8 cellular contexts compared by ENCODE assay signal in the genomic region with DNA sequence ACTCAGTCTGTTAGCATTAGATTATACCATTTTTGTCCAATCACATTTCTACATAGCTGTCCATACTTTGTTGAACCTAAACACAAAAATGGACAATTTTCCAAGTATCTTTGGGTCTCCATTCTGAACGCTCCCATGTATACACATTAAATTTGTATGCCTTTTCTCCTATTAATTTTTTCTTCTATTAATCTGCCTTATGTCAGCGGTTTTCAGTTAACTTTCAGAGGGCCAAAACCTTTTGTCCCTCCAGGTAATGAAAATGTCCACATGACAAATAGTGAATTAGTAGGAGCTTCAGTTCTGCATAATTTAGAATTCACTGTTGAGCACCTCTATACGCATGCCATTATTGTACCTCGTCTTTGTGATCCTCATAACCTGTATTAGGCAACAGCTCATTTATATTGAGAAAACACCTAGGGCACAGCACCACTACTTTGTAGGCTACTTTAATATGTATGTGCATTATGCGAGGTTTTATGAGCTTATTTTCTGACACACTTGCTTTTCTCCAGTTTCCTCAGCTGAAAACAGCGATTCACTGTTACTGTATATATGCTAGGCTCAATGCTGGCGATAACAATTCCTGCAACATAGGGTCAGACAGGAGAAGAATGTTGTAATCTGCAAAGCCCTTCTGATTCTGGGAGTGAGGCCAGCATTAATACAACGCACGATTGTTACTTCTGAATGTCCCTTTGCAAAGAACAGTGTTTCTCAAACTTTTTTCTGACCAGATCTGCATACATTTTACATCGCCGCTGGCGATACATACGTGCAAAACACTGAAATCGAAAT. TPM values are rescaled to one million over a fixed set of nuclear protein-coding genes. Genes with fewer than 3 reads are reported as not detected.
A peak's percentile ranks its signal among the peaks of the same experiment; 100 is the strongest.
DNase-seq lines count a peak whose midpoint lies in the region; ATAC-seq, FAIRE-seq and TF ChIP-seq lines count a peak whose summit lies in the region.

No MANE protein-coding gene starts in this region.

- SMC1A ChIA-PET in GM12878 (lab: Charles Lee; ENCODE audit: uncharacterized antibody, unreplicated experiment) = interaction anchor here (0.9 to 1.0 kb wide), 2 partner anchors 14 to 84 kb away, joined by 3 read pairs; no protein-coding TSS in a partner anchor

- TF ChIP-seq CTCF in BE2C (IDR thresholded peaks at IDR 0.05; ENCODE audit: low read depth, low read length) (no peak), GM12878 (IDR thresholded peaks at IDR 0.05 in 2 of 3, conservative IDR thresholded peaks at IDR 0.05 in 1 of 3; ENCODE audit: control insufficient read depth in 2 of 3, extremely low read depth in 1 of 3, insufficient read depth in 1 of 3, low read depth in 3 of 3, low read length in 3 of 3) (no peak)

- H4K20me1 ChIP-seq in Karpas-422 (ENCODE audit: insufficient read depth, low read depth, low read length) (peaks cover 24% of the 10 kb centered on the region), GM12878 (ENCODE audit: control insufficient read depth, insufficient read depth) (no peaks in the 10 kb centered on the region)

- RAD21 ChIA-PET in GM12878 (lab: Charles Lee; ENCODE audit: unreplicated experiment) = no interaction called here

- no peaks in the 10 kb centered on the region for H3K27me3 ChIP-seq in BE2C
- H3K27me3 ChIP-seq in Karpas-422 (ENCODE audit: low read length) = no peaks in the 10 kb centered on the region; the same call in 1 of the 2 replicates
- H3K27me3 ChIP-seq in GM12878 (replicated peaks in 1 of 2; ENCODE audit: control insufficient read depth in 2 of 2, insufficient read depth in 2 of 2, low read length in 1 of 2) = no peaks in the 10 kb centered on the region

- H3K4me2 ChIP-seq in Karpas-422 (ENCODE audit: low read depth, low read length, poor library complexity, severe bottlenecking) (peak overlapping the region; percentile 96), GM12878 (ENCODE audit: control insufficient read depth, insufficient read depth) (peak overlapping the region; percentile 32)

- FAIRE-seq in GM12878 (lab: Jason Lieb, UNC) (no peak), islet of Langerhans (lab: Jason Lieb, UNC) (peak; percentile 72)

- no peaks in the 10 kb centered on the region; the same call in 1 of the 2 replicates for H3K4me1 ChIP-seq in BE2C
- peaks cover 47% of the 10 kb centered on the region for H3K4me1 ChIP-seq in Karpas-422 (ENCODE audit: low read length)
- no peaks in the 10 kb centered on the region for H3K4me1 ChIP-seq in GM12878 (ENCODE audit: control insufficient read depth, insufficient read depth, low read length)

- H3K9me2 ChIP-seq in Karpas-422 (replicated peaks; ENCODE audit: insufficient read depth, low read length) = no peaks in the 10 kb centered on the region

- ATAC-seq in GM12878 (no peak), HG03175 (IDR thresholded peaks at IDR 0.05; ENCODE audit: unreplicated experiment) (no peak)

- in situ Hi-C loops in GM12878 (cut with MboI) = no loop called here

- H3K9ac ChIP-seq in Karpas-422 (ENCODE audit: low read length) (peak overlapping the region; percentile 74), GM12878 (ENCODE audit: control insufficient read depth, insufficient read depth, low read length) (no peak overlapping the region)

- H3K36me3 ChIP-seq in BE2C (no peaks in the 10 kb centered on the region), Karpas-422 (ENCODE audit: insufficient read depth, low read length) (no peaks in the 10 kb centered on the region), GM12878 (ENCODE audit: control insufficient read depth in 2 of 2, insufficient read depth in 2 of 2, low read length in 1 of 2) (no peaks in the 10 kb centered on the region)

- DNase-seq in BE2C (no peak), Karpas-422 (no peak), GM12878 (ENCODE audit: low read depth, low spot score) (no peak)
- no peak for DNase-seq in stimulated activated CD4-positive, alpha-beta T cell treated with anti-CD3 and anti-CD28 coated beads, Interleukin-15, amount 100 ng/mL, for 24 hours
- no peak for DNase-seq in activated effector memory CD4-positive, alpha-beta T cell treated with Interleukin-2 at 50 U/mL for 16 hours

- H3K9me3 ChIP-seq in BE2C (no peaks in the 10 kb centered on the region), Karpas-422 (ENCODE audit: low read length) (no peaks in the 10 kb centered on the region), GM12878 (replicated peaks; ENCODE audit: control insufficient read depth, insufficient read depth, low read length) (no peaks in the 10 kb centered on the region)

- no TSS peak for BruUV-seq in GM12878 (replicated peaks; lab: Mats Ljungman, UMichigan)

- intact Hi-C loops in GM12878 (cut with micrococcal nuclease; ENCODE audit: unreplicated experiment) = loop anchor here (10.0 kb wide), 1 partner anchor 818 kb away; a partner anchor contains a TSS

- H3K4me3 ChIP-seq in BE2C (ENCODE audit: low read depth, low read length) = peak overlapping the region; percentile 71
- H3K4me3 ChIP-seq in Karpas-422 (ENCODE audit: low read length) = peak overlapping the region; percentile 90
- H3K4me3 ChIP-seq in GM12878 = peak overlapping the region; percentile 50; the same call in 1 of the 2 replicates

- H2AFZ ChIP-seq in Karpas-422 (ENCODE audit: low read length) = peak overlapping the region; percentile 40
- peak overlapping the region; percentile 90 for H2AFZ ChIP-seq in GM12878 (ENCODE audit: control insufficient read depth, low read depth, low read length)

- TF ChIP-seq POLR2A in GM12878 (IDR thresholded peaks at IDR 0.05; ENCODE audit: low read depth, low read length) = no peak

- TF ChIP-seq RAD21 in GM12878 (IDR thresholded peaks at IDR 0.05; ENCODE audit: insufficient read depth, low read depth, low read length) = no peak

- POLR2A ChIA-PET in GM12878 (lab: Charles Lee) = interaction anchor here (0.7 to 1.1 kb wide), 2 partner anchors 9 to 380 kb away, joined by 3 read pairs; no protein-coding TSS in a partner anchor

- no peak for TF ChIP-seq EP300 in GM12878 (IDR thresholded peaks at IDR 0.05; ENCODE audit: borderline replicate concordance in 1 of 2, control insufficient read depth in 1 of 2, low read depth in 2 of 2, low read length in 2 of 2)

- H3K27ac ChIP-seq in Karpas-422 (ENCODE audit: low read length) (no peak overlapping the region), GM12878 (ENCODE audit: control insufficient read depth, insufficient read depth) (no peak overlapping the region), temporal lobe (ENCODE audit: low read depth, low read length) (peak overlapping the region; percentile 95)

- 59% methylated on average over 14 of the region's 14 CpGs for WGBS in GM12878 (ENCODE audit: insufficient coverage, insufficient replicate concordance, low lambda C conversion rate, missing lambda C conversion rate)

- CTCF ChIA-PET in GM12878 (lab: Yijun Ruan, JAX) = interaction anchor here (0.5 to 1.3 kb wide), 3 partner anchors 23 to 414 kb away, joined by 3 to 4 read pairs (median 4); no protein-coding TSS in a partner anchor

- H3K79me2 ChIP-seq in Karpas-422 (ENCODE audit: low read length) = peaks cover 10% of the 10 kb centered on the region
- H3K79me2 ChIP-seq in GM12878 (ENCODE audit: control insufficient read depth, insufficient read depth, low read length) = peaks cover 9% of the 10 kb centered on the region

TF ChIP-seq in GM12878, 131 proteins besides CTCF, POLR2A, EP300 and RAD21 (continues in another document):
- TF ChIP-seq DPF2 (IDR thresholded peaks at IDR 0.05) (no peak), ZSCAN29 (IDR thresholded peaks at IDR 0.05) (no peak), SMAD1 (IDR thresholded peaks at IDR 0.05; ENCODE audit: low read depth, partially characterized antibody) (no peak)
- TF ChIP-seq, protein P1, sequence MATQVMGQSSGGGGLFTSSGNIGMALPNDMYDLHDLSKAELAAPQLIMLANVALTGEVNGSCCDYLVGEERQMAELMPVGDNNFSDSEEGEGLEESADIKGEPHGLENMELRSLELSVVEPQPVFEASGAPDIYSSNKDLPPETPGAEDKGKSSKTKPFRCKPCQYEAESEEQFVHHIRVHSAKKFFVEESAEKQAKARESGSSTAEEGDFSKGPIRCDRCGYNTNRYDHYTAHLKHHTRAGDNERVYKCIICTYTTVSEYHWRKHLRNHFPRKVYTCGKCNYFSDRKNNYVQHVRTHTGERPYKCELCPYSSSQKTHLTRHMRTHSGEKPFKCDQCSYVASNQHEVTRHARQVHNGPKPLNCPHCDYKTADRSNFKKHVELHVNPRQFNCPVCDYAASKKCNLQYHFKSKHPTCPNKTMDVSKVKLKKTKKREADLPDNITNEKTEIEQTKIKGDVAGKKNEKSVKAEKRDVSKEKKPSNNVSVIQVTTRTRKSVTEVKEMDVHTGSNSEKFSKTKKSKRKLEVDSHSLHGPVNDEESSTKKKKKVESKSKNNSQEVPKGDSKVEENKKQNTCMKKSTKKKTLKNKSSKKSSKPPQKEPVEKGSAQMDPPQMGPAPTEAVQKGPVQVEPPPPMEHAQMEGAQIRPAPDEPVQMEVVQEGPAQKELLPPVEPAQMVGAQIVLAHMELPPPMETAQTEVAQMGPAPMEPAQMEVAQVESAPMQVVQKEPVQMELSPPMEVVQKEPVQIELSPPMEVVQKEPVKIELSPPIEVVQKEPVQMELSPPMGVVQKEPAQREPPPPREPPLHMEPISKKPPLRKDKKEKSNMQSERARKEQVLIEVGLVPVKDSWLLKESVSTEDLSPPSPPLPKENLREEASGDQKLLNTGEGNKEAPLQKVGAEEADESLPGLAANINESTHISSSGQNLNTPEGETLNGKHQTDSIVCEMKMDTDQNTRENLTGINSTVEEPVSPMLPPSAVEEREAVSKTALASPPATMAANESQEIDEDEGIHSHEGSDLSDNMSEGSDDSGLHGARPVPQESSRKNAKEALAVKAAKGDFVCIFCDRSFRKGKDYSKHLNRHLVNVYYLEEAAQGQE (IDR thresholded peaks at IDR 0.05; ENCODE audit: low read depth, low read length) = no peak

RNA-seq across cellular contexts. Expression of a gene that starts 1.1 kb away (rescaled TPM):
- 7.9 TPM for polyA plus RNA-seq in BE2C (2012; ENCODE audit: insufficient read depth, insufficient read length, low read depth)
- 13.1 and 19.5 TPM in 2 replicates for total RNA-seq in Karpas-422 (2014; rRNA removed; shearing (Covaris generic); ENCODE audit: low replicate concordance)
- 25.1 and 27.0 TPM in 2 replicates for total RNA-seq in GM12878 (2013; cell fraction: nucleolus; rRNA removed)
- total RNA-seq in GM12878 (2014; rRNA removed) (23.4 and 29.4 TPM in 2 replicates), GM12878 (2014; rRNA removed; fragmentation: Illumina TruSeq; extraction: Trizol) (32.6 and 32.8 TPM in 2 replicates), GM12878 (2021) (27.4 and 29.3 TPM in 2 replicates), temporal lobe (70.1 TPM)
- 5.6 TPM for polyA plus RNA-seq in GM12878 (2011; ENCODE audit: low read depth)
- polyA plus RNA-seq in GM12878 (2011; rRNA removed) (24.9 and 35.3 TPM in 2 replicates), GM12878 (2014; fragmentation: Illumina TruSeq; extraction: Trizol) (23.4 and 36.6 TPM in 2 replicates), GM12878 (2014; fragmentation: Nextera tagmentation; extraction: Ambion mirVana) (10 to 100 TPM; 15.1 to 16.3 TPM), GM12878 (2014; rRNA removed) (16.9 and 18.7 TPM in 2 replicates), GM12878 (2016; fragmentation: Nextera tagmentation; extraction: Ambion mirVana) (10 to 100 TPM; 38.0 to 40.2 TPM)
- 7.3 and 8.3 TPM in 2 replicates for polyA plus RNA-seq in GM12878 (2011; cell fraction: cytosol; rRNA removed)
- polyA plus RNA-seq in GM12878 (2011; cell fraction: nucleus; rRNA removed) = 19.4 and 20.9 TPM in 2 replicates
- 9.0 and 10.5 TPM in 2 replicates for polyA plus RNA-seq in GM12878 (2012)
- polyA minus RNA-seq in GM12878 (2011; rRNA and poly(A)+ RNA removed) = 17.3 and 25.8 TPM in 2 replicates
- 9.9 and 10.4 TPM in 2 replicates for polyA minus RNA-seq in GM12878 (2011; cell fraction: cytosol; rRNA and poly(A)+ RNA removed)
- 11.4 and 20.6 TPM in 2 replicates for polyA minus RNA-seq in GM12878 (2011; cell fraction: nucleus; rRNA and poly(A)+ RNA removed)
